8 cellular contexts compared by ENCODE assay signal in the genomic region with DNA sequence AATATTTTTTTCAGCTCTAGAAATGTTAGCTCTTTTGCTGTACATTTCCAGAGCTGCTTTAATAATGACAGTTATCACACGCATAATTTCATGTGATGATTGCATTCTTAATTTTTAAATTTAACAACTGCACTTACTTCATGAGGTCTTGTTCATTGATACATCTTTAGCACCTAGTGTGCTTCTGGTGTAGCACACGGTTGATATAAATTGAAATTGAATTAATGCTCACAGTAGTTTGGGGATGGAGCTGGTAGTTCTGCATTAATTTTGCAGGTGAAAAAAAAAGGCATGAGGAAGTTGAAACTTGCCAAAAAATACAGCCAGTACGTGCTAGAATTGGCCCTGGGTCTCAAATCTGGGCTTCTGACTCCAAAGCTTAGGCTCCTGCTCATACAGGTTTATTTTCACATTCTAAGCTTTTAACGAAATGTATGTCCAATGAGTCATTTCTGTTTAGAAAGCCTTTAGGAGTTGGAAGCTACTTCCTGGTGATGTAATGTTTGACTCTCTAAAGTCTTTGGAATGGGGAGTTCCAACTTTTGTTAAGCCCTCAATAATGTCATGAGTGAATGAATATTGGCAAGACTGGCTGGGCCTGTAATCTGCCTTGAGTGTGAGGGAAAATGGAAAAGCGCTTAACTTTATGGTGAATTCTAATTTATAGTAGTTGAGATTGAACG. TPM values are rescaled to one million over a fixed set of nuclear protein-coding genes. Genes with fewer than 3 reads are reported as not detected.
DNase-seq lines count a peak whose midpoint lies in the region; ATAC-seq and TF ChIP-seq lines count a peak whose summit lies in the region.

No MANE protein-coding gene starts in this region.

- peaks cover 42% of the 10 kb centered on the region for H3K36me3 Mint-ChIP-seq in activated T-helper 2 cell treated with anti-CD3 and anti-CD28 coated beads, Interferon-gamma antibody, Interleukin-2, Interleukin-4, amounts not matched to agents 10 μg/mL and 5 μg/mL and 100 μg/mL, durations not matched to agents 14 hours and 24 hours and 36 hours (ENCODE audit: low read depth)

- peaks cover 7% of the 10 kb centered on the region for H3K79me1 ChIP-seq in mesendoderm (ENCODE audit: low read length)

- peaks cover 43 to 93% (median 79%) of the 10 kb centered on the region in 11 experiments for H3K36me3 ChIP-seq in BLaER1 treated with 17β-estradiol and CSF1 and Interleukin-3, amounts not matched to agents 10 nM and 100 nM
- H3K36me3 ChIP-seq in mesendoderm (ENCODE audit: control insufficient read depth, insufficient read depth, low read length) (peaks cover 5% of the 10 kb centered on the region), vagina (peaks cover 0 to 18% of the 10 kb centered on the region in 2 donors)

- no peak overlapping the region for H3K23ac ChIP-seq in mesendoderm (ENCODE audit: low read length)

- no peaks in the 10 kb centered on the region for H3K27me3 Mint-ChIP-seq in activated T-helper 2 cell treated with anti-CD3 and anti-CD28 coated beads, Interferon-gamma antibody, Interleukin-2, Interleukin-4, amounts not matched to agents 10 μg/mL and 5 μg/mL and 100 μg/mL, durations not matched to agents 14 hours and 24 hours and 36 hours (ENCODE audit: low read depth)

- H3K56ac ChIP-seq in mesendoderm (ENCODE audit: low read length), result no peak overlapping the region

- peak overlapping the region in 2 of 11 experiments; percentile 24 to 28; a peak in 1 of 22 replicates for H3K9ac ChIP-seq in BLaER1 treated with 17β-estradiol and CSF1 and Interleukin-3, amounts not matched to agents 10 nM and 100 nM
- no peak overlapping the region for H3K9ac ChIP-seq in mesendoderm (ENCODE audit: low read length)

- no peak overlapping the region for H3K18ac ChIP-seq in mesendoderm (ENCODE audit: low read length)

- no peak overlapping the region for H3K4ac ChIP-seq in mesendoderm (ENCODE audit: low read depth, low read length)

- H3K4me2 ChIP-seq in BLaER1 treated with 17β-estradiol and CSF1 and Interleukin-3, amounts not matched to agents 10 nM and 100 nM, result peak overlapping the region in 8 of 11 experiments; percentile 24 to 98 (median 77); a peak in 15 of 22 replicates
- no peak overlapping the region for H3K4me2 ChIP-seq in mesendoderm (ENCODE audit: low read length)

- H4K5ac ChIP-seq in mesendoderm (ENCODE audit: low read length), result no peak overlapping the region

- H4K8ac ChIP-seq in mesendoderm (ENCODE audit: low read depth, low read length), result no peak overlapping the region

- no peak overlapping the region for H3K4me3 ChIP-seq in BLaER1 treated with 17β-estradiol and CSF1 and Interleukin-3, amounts not matched to agents 10 nM and 100 nM
- H3K4me3 ChIP-seq in mesendoderm (ENCODE audit: low read length) (no peak overlapping the region), vagina (no peak overlapping the region)

- no peak for TF ChIP-seq CTCF in vagina (IDR thresholded peaks at IDR 0.05)

- no peak overlapping the region for H3K27ac Mint-ChIP-seq in activated T-helper 2 cell treated with anti-CD3 and anti-CD28 coated beads, Interferon-gamma antibody, Interleukin-2, Interleukin-4, amounts not matched to agents 10 μg/mL and 5 μg/mL and 100 μg/mL, durations not matched to agents 14 hours and 24 hours and 36 hours

- WGBS in mesendoderm (ENCODE audit: extremely low coverage, insufficient coverage, low lambda C conversion rate), result no CpG with 5 or more reads among the region's 6 CpGs

- H2AK5ac ChIP-seq in mesendoderm (ENCODE audit: low read length), result no peak overlapping the region

- no peaks in the 10 kb centered on the region for H3K27me3 ChIP-seq in BLaER1 treated with 17β-estradiol and CSF1 and Interleukin-3, amounts not matched to agents 10 nM and 100 nM
- H3K27me3 ChIP-seq in mesendoderm (ENCODE audit: insufficient read depth, low read length, poor library complexity), result no peaks in the 10 kb centered on the region
- no peaks in the 10 kb centered on the region for H3K27me3 ChIP-seq in vagina

- H2BK5ac ChIP-seq in mesendoderm (ENCODE audit: low read length), result no peak overlapping the region

- no peak overlapping the region for H3K4me3 Mint-ChIP-seq in activated T-helper 2 cell treated with anti-CD3 and anti-CD28 coated beads, Interferon-gamma antibody, Interleukin-2, Interleukin-4, amounts not matched to agents 10 μg/mL and 5 μg/mL and 100 μg/mL, durations not matched to agents 14 hours and 24 hours and 36 hours (ENCODE audit: low read depth)

- H4K20me1 ChIP-seq in BLaER1 treated with 17β-estradiol and CSF1 and Interleukin-3, amounts not matched to agents 10 nM and 100 nM, result peaks cover 90 to 100% (median 98%) of the 10 kb centered on the region in 11 experiments

- no peak overlapping the region for H2BK15ac ChIP-seq in mesendoderm (replicated peaks; ENCODE audit: low read depth)

- H3K4me1 ChIP-seq in BLaER1 treated with 17β-estradiol and CSF1 and Interleukin-3, amounts not matched to agents 10 nM and 100 nM, result peaks cover 43 to 89% (median 60%) of the 10 kb centered on the region in 10 experiments
- H3K4me1 ChIP-seq in mesendoderm (ENCODE audit: control insufficient read depth, low read depth, low read length) (peaks cover 7% of the 10 kb centered on the region), vagina (peaks cover 97% of the 10 kb centered on the region)

- DNase-seq in M059J (ENCODE audit: low read depth) (peak; percentile 97), caudate nucleus (lab: John Stamatoyannopoulos, UW) (no peak), mesendoderm (peak; percentile 89), vagina (ENCODE audit: extremely low spot score in 2 of 2) (no peak), T-helper 2 cell (no peak)
- DNase-seq in activated T-helper 2 cell treated with anti-CD3 and anti-CD28 coated beads, Interferon-gamma antibody, Interleukin-2, Interleukin-4, amounts not matched to agents 10 μg/mL and 5 μg/mL and 100 μg/mL, durations not matched to agents 14 hours and 24 hours and 36 hours (ENCODE audit: low spot score), result no peak

- no peak for ATAC-seq in GM18511 (IDR thresholded peaks at IDR 0.05; ENCODE audit: unreplicated experiment)

- H3K79me2 ChIP-seq in mesendoderm (ENCODE audit: control insufficient read depth, insufficient read depth, low read length), result peaks cover 90% of the 10 kb centered on the region

- H3K9me3 ChIP-seq in BLaER1 treated with 17β-estradiol and CSF1 and Interleukin-3, amounts not matched to agents 10 nM and 100 nM (replicated peaks in 1 of 11), result no peaks in the 10 kb centered on the region
- no peaks in the 10 kb centered on the region for H3K9me3 ChIP-seq in vagina

- intact Hi-C loops in vagina (cut with DNase I), result no loop called here
- intact Hi-C loops in activated T-helper 2 cell treated with anti-CD3 and anti-CD28 coated beads, Interferon-gamma antibody, Interleukin-2, Interleukin-4, amounts not matched to agents 10 μg/mL and 5 μg/mL and 100 μg/mL, durations not matched to agents 14 hours and 24 hours and 36 hours (cut with micrococcal nuclease), result loop anchor here (5.0 kb wide), 1 partner anchor 52 kb away; no protein-coding TSS in a partner anchor

- H2BK120ac ChIP-seq in mesendoderm (ENCODE audit: low read depth, low read length), result no peak overlapping the region

- no peaks in the 10 kb centered on the region for H3K9me3 Mint-ChIP-seq in activated T-helper 2 cell treated with anti-CD3 and anti-CD28 coated beads, Interferon-gamma antibody, Interleukin-2, Interleukin-4, amounts not matched to agents 10 μg/mL and 5 μg/mL and 100 μg/mL, durations not matched to agents 14 hours and 24 hours and 36 hours

- H3K27ac ChIP-seq in BLaER1 treated with 17β-estradiol and CSF1 and Interleukin-3, amounts not matched to agents 10 nM and 100 nM, result peak overlapping the region in 3 of 11 experiments; percentile 13 to 42 (median 18); a peak in 3 of 22 replicates
- peak overlapping the region; percentile 61 for H3K27ac ChIP-seq in caudate nucleus (ENCODE audit: low read depth, low read length)
- H3K27ac ChIP-seq in mesendoderm (ENCODE audit: low read depth, low read length), result no peak overlapping the region
- H3K27ac ChIP-seq in vagina, result peak overlapping the region; percentile 78

- H3K4me1 Mint-ChIP-seq in activated T-helper 2 cell treated with anti-CD3 and anti-CD28 coated beads, Interferon-gamma antibody, Interleukin-2, Interleukin-4, amounts not matched to agents 10 μg/mL and 5 μg/mL and 100 μg/mL, durations not matched to agents 14 hours and 24 hours and 36 hours (ENCODE audit: low read depth), result peaks cover 41% of the 10 kb centered on the region

- no peak for TF ChIP-seq POLR2A in vagina (IDR thresholded peaks at IDR 0.05)

RNA-seq across cellular contexts. Expression of a gene that starts 10.9 kb away (rescaled TPM):
- total RNA-seq in M059J (2014; rRNA removed; shearing (Covaris generic)), result 122 and 146 TPM in 2 replicates
- polyA plus RNA-seq in mesendoderm (2013, experiment 1 of 2), result 371 TPM
- 360 TPM for polyA plus RNA-seq in mesendoderm (2013, experiment 2 of 2)
- 190 TPM for total RNA-seq in vagina
- 174 and 175 TPM in 2 replicates for total RNA-seq in activated T-helper 2 cell treated with anti-CD3 and anti-CD28 coated beads, Interferon-gamma antibody, Interleukin-2, Interleukin-4, amounts not matched to agents 10 μg/mL and 5 μg/mL and 100 μg/mL, durations not matched to agents 14 hours and 24 hours and 36 hours

RNA-seq across cellular contexts. Expression of a gene that starts 36.5 kb away (rescaled TPM):
- 21.1 and 32.6 TPM in 2 replicates for total RNA-seq in M059J (2014; rRNA removed; shearing (Covaris generic))
- polyA plus RNA-seq in mesendoderm (2013, experiment 1 of 2), result 11.8 TPM
- polyA plus RNA-seq in mesendoderm (2013, experiment 2 of 2), result 13.4 TPM
- total RNA-seq in vagina, result 9.6 TPM
- 7.6 and 8.9 TPM in 2 replicates for total RNA-seq in activated T-helper 2 cell treated with anti-CD3 and anti-CD28 coated beads, Interferon-gamma antibody, Interleukin-2, Interleukin-4, amounts not matched to agents 10 μg/mL and 5 μg/mL and 100 μg/mL, durations not matched to agents 14 hours and 24 hours and 36 hours

Comparison
In these comparisons a context has a peak if more than half of its experiments do, and no peak if none do; other contexts are left out.
1. DNase-seq: peak in M059J (single experiment) and mesendoderm (single experiment); none in caudate nucleus (0 of 61), vagina (0 of 2), activated T-helper 2 cell treated with anti-CD3 and anti-CD28 coated beads, Interferon-gamma antibody, Interleukin-2, Interleukin-4, amounts not matched to agents 10 μg/mL and 5 μg/mL and 100 μg/mL, durations not matched to agents 14 hours and 24 hours and 36 hours (single experiment) and T-helper 2 cell (0 of 5).